28 cellular contexts compared by ENCODE assay signal in genomic region chr3:148717918-148718317, GRCh38. TPM values are rescaled to one million over a fixed set of nuclear protein-coding genes. Genes with fewer than 3 reads are reported as not detected.
DNase-seq lines count a peak whose midpoint lies in the region; ATAC-seq, FAIRE-seq and TF ChIP-seq lines count a peak whose summit lies in the region.
"Had no signal": no experiment of that assay in that cellular context is flagged by ENCODE, and none has a peak within 500 bp of the region (broad histone marks: within the 10 kb centered on the region; RNA-seq: fewer than 3 reads in every experiment).

No MANE protein-coding gene starts in this region.

- no peaks in the 10 kb centered on the region for H4K20me1 ChIP-seq in HCT116 (ENCODE audit: insufficient read depth)

- peak overlapping the region; percentile 15 for H2AFZ ChIP-seq in HCT116 (ENCODE audit: low read depth, low read length, poor library complexity, severe bottlenecking)
- no peak overlapping the region for H2AFZ ChIP-seq in trophoblast cell (ENCODE audit: insufficient read depth, low read length, poor library complexity)

- no peak overlapping the region for H4K12ac ChIP-seq in trophoblast cell (ENCODE audit: low read depth, low read length)

- no peaks in the 10 kb centered on the region for H3K27me3 ChIP-seq in HCT116 (ENCODE audit: insufficient read depth, low read length)
- no peaks in the 10 kb centered on the region for H3K27me3 ChIP-seq in body of pancreas
- H3K27me3 ChIP-seq in left lung = no peaks in the 10 kb centered on the region
- no peaks in the 10 kb centered on the region for H3K27me3 ChIP-seq in pancreas
- no peaks in the 10 kb centered on the region for H3K27me3 ChIP-seq in trophoblast cell (ENCODE audit: insufficient read depth, low read length)
- no peaks in the 10 kb centered on the region for H3K27me3 ChIP-seq in heart left ventricle

- no peaks in the 10 kb centered on the region for H3K79me1 ChIP-seq in trophoblast cell (ENCODE audit: low read length)

- no peak for FAIRE-seq in pancreas (lab: Jason Lieb, UNC)
- FAIRE-seq: A549, HTR-8/SVneo had no signal

- H3K36me3 ChIP-seq in HCT116 (ENCODE audit: control insufficient read depth in 1 of 2, insufficient read depth in 2 of 2, low read length in 2 of 2) (no peaks in the 10 kb centered on the region), body of pancreas (replicated peaks in 1 of 2; ENCODE audit: insufficient read depth in 1 of 2, low read depth in 2 of 2) (no peaks in the 10 kb centered on the region), left lung (no peaks in the 10 kb centered on the region), pancreas (no peaks in the 10 kb centered on the region), trophoblast cell (ENCODE audit: control insufficient read depth in 1 of 2, insufficient read depth in 2 of 2, low read length in 2 of 2) (no peaks in the 10 kb centered on the region), heart left ventricle (no peaks in the 10 kb centered on the region)

- no peaks in the 10 kb centered on the region for H3K79me2 ChIP-seq in HCT116 (ENCODE audit: insufficient read depth, low read length)
- no peaks in the 10 kb centered on the region for H3K79me2 ChIP-seq in trophoblast cell (ENCODE audit: control insufficient read depth, insufficient read depth, low read length, poor library complexity)

- CTCF ChIA-PET in HCT116 (lab: Charles Lee) = interaction anchor here (2.9 to 3.0 kb wide), 2 partner anchors 337 kb away, joined by 12 to 65 read pairs; no protein-coding TSS in a partner anchor

- no peak overlapping the region for H3K23ac ChIP-seq in trophoblast cell (ENCODE audit: low read length)

- H2BK12ac ChIP-seq in trophoblast cell (ENCODE audit: low read length) = no peak overlapping the region

- no peak for DNase-seq in HCT116 (ENCODE audit: low read depth, low spot score)
- no peak for DNase-seq in body of pancreas
- DNase-seq in left lung = no peak
- no peak for DNase-seq in pancreas
- no peak for DNase-seq in NCI-H446 (lab: John Stamatoyannopoulos, UW)
- DNase-seq in trophoblast cell = no peak
- no peak for DNase-seq in heart left ventricle
- DNase-seq: C1 segment of cervical spinal cord; CD4-positive, alpha-beta memory T cell; COR-L47; DMS53; H9; HFFc6; KG1; NCI-H1092 treated with DMSO at 0.1 percent for 48 hours; NCI-H1436; NCI-H187 treated with DMSO at 0.1 percent for 48 hours; NCI-H446 treated with DMSO at 0.1 percent for 48 hours; NCI-H526; NCI-H82; Right ventricle myocardium superior; RPMI8226; T-cell had no signal

- H2BK120ac ChIP-seq in trophoblast cell (ENCODE audit: insufficient read depth, low read length, poor library complexity) = no peak overlapping the region

- H2BK5ac ChIP-seq in trophoblast cell (ENCODE audit: low read depth, low read length, poor library complexity) = no peak overlapping the region

- no peak for TF ChIP-seq CTCF in HCT116 (IDR thresholded peaks at IDR 0.05 in 2 of 3, conservative IDR thresholded peaks at IDR 0.05 in 1 of 3; ENCODE audit: borderline replicate concordance in 1 of 3, insufficient read depth in 1 of 3, low read depth in 2 of 3, low read length in 2 of 3)
- no peak for TF ChIP-seq CTCF in body of pancreas (IDR thresholded peaks at IDR 0.05)
- no peak for TF ChIP-seq CTCF in left lung (IDR thresholded peaks at IDR 0.05)
- TF ChIP-seq CTCF in pancreas (IDR thresholded peaks at IDR 0.05) = no peak
- no peak for TF ChIP-seq CTCF in heart left ventricle (IDR thresholded peaks at IDR 0.05)

- WGBS in body of pancreas, 2 donors = 45 to 53% methylated on average over 2 of the region's 2 CpGs
- 35 to 49% methylated on average over 2 of the region's 2 CpGs for WGBS in pancreas, 2 donors
- WGBS in trophoblast cell (ENCODE audit: extremely low coverage, insufficient coverage, insufficient read length) = no CpG with 5 or more reads among the region's 2 CpGs
- 51 to 75% (median 67%) methylated on average over 2 of the region's 2 CpGs for WGBS in heart left ventricle, 4 donors

- RAD21 ChIA-PET in HCT116 (lab: Charles Lee; ENCODE audit: low non-redundant PET in 1 of 2, low total read pairs in 2 of 2, uncharacterized antibody in 2 of 2, unreplicated experiment in 2 of 2) = interaction anchor here (0.5 to 2.6 kb wide), 2 partner anchors 129 to 338 kb away, joined by 3 to 10 read pairs; no protein-coding TSS in a partner anchor

- H3K27ac ChIP-seq in HCT116 (ENCODE audit: low read depth, low read length) = no peak overlapping the region
- H3K27ac ChIP-seq in body of pancreas = peak overlapping the region in 1 of 4 donors; percentile 1
- H3K27ac ChIP-seq in left lung = no peak overlapping the region
- no peak overlapping the region for H3K27ac ChIP-seq in pancreas
- H3K27ac ChIP-seq in trophoblast cell (ENCODE audit: low read depth, low read length) = no peak overlapping the region
- no peak overlapping the region for H3K27ac ChIP-seq in heart left ventricle

- TF ChIP-seq POLR2A in HCT116 (IDR thresholded peaks at IDR 0.05; ENCODE audit: borderline replicate concordance, extremely low read depth, insufficient read depth, insufficient read length) (no peak), body of pancreas (IDR thresholded peaks at IDR 0.05) (no peak), heart left ventricle (IDR thresholded peaks at IDR 0.05) (no peak)

- H3K14ac ChIP-seq in trophoblast cell (ENCODE audit: low read length) = no peak overlapping the region

- intact Hi-C loops in HCT116 (cut with micrococcal nuclease) = no loop called here
- intact Hi-C loops in body of pancreas (cut with DNase I) = no loop called here
- intact Hi-C loops in left lung (cut with DNase I) = no loop called here
- intact Hi-C loops in pancreas (cut with DNase I) = no loop called here
- intact Hi-C loops in heart left ventricle (cut with DNase I) = loop anchor here in 6 of 10 donors (2.0 to 10.0 kb wide), 5 partner anchors 333 to 341 kb away; no protein-coding TSS in a partner anchor

- H4K91ac ChIP-seq in trophoblast cell (ENCODE audit: low read depth, low read length) = no peak overlapping the region

- H3K9ac ChIP-seq in HCT116 (ENCODE audit: low read length) (no peak overlapping the region), trophoblast cell (ENCODE audit: low read length) (no peak overlapping the region)

- H4K8ac ChIP-seq in trophoblast cell (ENCODE audit: low read depth, low read length) = no peak overlapping the region

- H3K4me3 ChIP-seq in HCT116 (replicated peaks in 1 of 2; ENCODE audit: low read depth in 1 of 2, low read length in 2 of 2) (no peak overlapping the region), body of pancreas (no peak overlapping the region), left lung (no peak overlapping the region), pancreas (no peak overlapping the region), trophoblast cell (ENCODE audit: low read depth, low read length) (no peak overlapping the region), heart left ventricle (no peak overlapping the region)
- H3K4me3 ChIP-seq: A549 had no signal

- no peaks in the 10 kb centered on the region for H3K9me2 ChIP-seq in HCT116 (ENCODE audit: insufficient read depth)

- no peak overlapping the region for H3K4ac ChIP-seq in trophoblast cell (ENCODE audit: low read depth, low read length)

- no peak overlapping the region for H3K18ac ChIP-seq in trophoblast cell (ENCODE audit: low read length)

- ATAC-seq in HCT116 (no peak), body of pancreas (peak; percentile 64), left lung (peak; percentile 75), pancreas (peak; percentile 49 to 88 (median 66)), GM18867 (IDR thresholded peaks at IDR 0.05; ENCODE audit: unreplicated experiment) (no peak), heart left ventricle (no peak)
- ATAC-seq: A549, T-cell had no signal

- BruUV-seq in HCT116 (replicated peaks; lab: Mats Ljungman, UMichigan) = no TSS peak

- H3K4me1 ChIP-seq in HCT116 (ENCODE audit: control insufficient read depth in 1 of 2, insufficient read depth in 2 of 2, low read length in 2 of 2) (no peaks in the 10 kb centered on the region), body of pancreas (peaks cover 20% of the 10 kb centered on the region), left lung (no peaks in the 10 kb centered on the region), pancreas (peaks cover 13 to 23% (median 17%) of the 10 kb centered on the region in 3 donors), trophoblast cell (ENCODE audit: control insufficient read depth in 1 of 2, insufficient read depth in 2 of 2, low read length in 2 of 2) (no peaks in the 10 kb centered on the region), heart left ventricle (no peaks in the 10 kb centered on the region)

- H3K4me2 ChIP-seq in HCT116 (ENCODE audit: low read length) (no peak overlapping the region), trophoblast cell (ENCODE audit: low read length) (no peak overlapping the region)
- H3K4me2 ChIP-seq: A549 had no signal

- H3K9me3 ChIP-seq in HCT116 (ENCODE audit: control insufficient read depth in 1 of 2, insufficient read depth in 1 of 2, low read depth in 1 of 2, low read length in 2 of 2) (no peaks in the 10 kb centered on the region), body of pancreas (no peaks in the 10 kb centered on the region), left lung (no peaks in the 10 kb centered on the region), pancreas (no peaks in the 10 kb centered on the region), trophoblast cell (ENCODE audit: insufficient read depth, low read depth, low read length) (no peaks in the 10 kb centered on the region), heart left ventricle (no peaks in the 10 kb centered on the region)
- H3K9me3 ChIP-seq: A549 had no signal

- no peak overlapping the region for H2AK5ac ChIP-seq in trophoblast cell (ENCODE audit: low read length)

- TF ChIP-seq RAD21 in HCT116 (IDR thresholded peaks at IDR 0.05; ENCODE audit: low read depth) = no peak

- POLR2A ChIA-PET in HCT116 (lab: Charles Lee) = no interaction called here

TF ChIP-seq in HCT116, 20 proteins besides CTCF, POLR2A, EP300 and RAD21 (continues in another document):
- TF ChIP-seq CEBPB (IDR thresholded peaks at IDR 0.05; ENCODE audit: low read depth) (no peak), ELF1 (IDR thresholded peaks at IDR 0.05; ENCODE audit: borderline replicate concordance, low read depth) (no peak), ZFX (IDR thresholded peaks at IDR 0.05) (no peak), TCF7L2 (IDR thresholded peaks at IDR 0.05; ENCODE audit: borderline replicate concordance, extremely low read depth, insufficient read depth, insufficient read length) (no peak), SIN3A (IDR thresholded peaks at IDR 0.05; ENCODE audit: low read depth) (no peak), YY1 (IDR thresholded peaks at IDR 0.05; ENCODE audit: extremely low read depth, insufficient replicate concordance, low read depth, low read length) (no peak)

RNA-seq across cellular contexts. Expression of gene AGTR1, which starts 20.2 kb away (rescaled TPM):
- total RNA-seq in HCT116 (2021; ENCODE audit: unreplicated experiment) (not detected), body of pancreas (10 to 100 TPM in 1 of 2 donors, 1 to 10 TPM in 1; 4.4 to 11.2 TPM), left lung (1 to 10 TPM; 7.2 to 7.4 TPM), pancreas (1 to 10 TPM in 1 of 6 donors, under 1 TPM in 5; 0.56 to 2.4 (median 0.72) TPM), heart left ventricle (10 to 100 TPM in 1 of 9 donors, 1 to 10 TPM in 3, under 1 TPM in 5; 0.40 to 12.6 (median 1.00) TPM)
- not detected in 2 replicates for polyA plus RNA-seq in HCT116 (2012)
- polyA plus RNA-seq in pancreas (1 to 10 TPM; 1.5 to 2.6 TPM), heart left ventricle (1 to 10 TPM; 1.5 to 1.9 TPM)
- polyA plus RNA-seq in trophoblast cell (2013) = 0.01 TPM in 1 of 2 replicates, not detected in the other
- total RNA-seq: CD4-positive, alpha-beta memory T cell; Daoy; G401; H9; T-cell had no signal
- polyA plus RNA-seq: CD4-positive, alpha-beta memory T cell had no signal

Comparison
In these comparisons a context has a peak if more than half of its experiments do, and no peak if none do; other contexts are left out.
1. ATAC-seq: peak in body of pancreas (single experiment), left lung (single experiment) and pancreas (4 of 4); none in HCT116 (single experiment), GM18867 (single experiment) and heart left ventricle (0 of 4).
2. intact Hi-C loops: an anchor here in heart left ventricle (2.0 to 10.0 kb wide); none called in HCT116, body of pancreas, left lung and pancreas.